8 cellular contexts compared by ENCODE assay signal in the genomic region with DNA sequence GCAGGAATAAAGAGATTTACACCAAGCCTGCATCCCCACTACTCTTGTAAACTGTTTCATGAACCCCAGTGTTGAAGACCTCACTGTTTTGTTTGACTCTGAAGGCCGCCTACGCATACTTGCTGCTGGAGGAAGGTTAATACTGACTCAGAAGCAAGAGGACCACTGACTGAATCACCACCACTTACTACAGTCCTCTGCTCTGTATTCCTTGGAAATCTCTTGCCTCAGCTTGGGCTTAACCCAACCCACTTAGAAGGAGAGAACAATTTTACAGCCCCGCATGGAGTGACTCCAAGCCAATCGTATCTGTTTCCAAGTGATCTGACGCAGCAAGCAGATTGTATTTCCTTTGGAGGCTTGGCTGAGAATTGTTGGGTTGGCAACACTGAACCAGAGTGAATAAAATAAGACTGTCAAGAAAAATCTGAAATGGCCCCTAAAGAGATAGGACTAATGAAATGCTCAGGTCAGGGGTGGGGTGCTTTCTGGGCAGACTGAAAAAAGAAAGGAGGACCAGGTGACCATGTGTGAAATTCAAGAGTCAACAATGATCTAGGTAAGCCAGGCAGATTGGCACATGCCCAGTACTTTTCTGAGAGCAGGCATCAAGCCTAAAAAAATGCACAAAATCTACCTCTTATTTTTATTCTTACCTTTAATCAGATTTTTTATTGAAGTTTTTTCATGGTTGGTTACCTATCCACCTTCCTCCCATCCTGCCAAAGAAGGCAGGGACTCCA.
DNase-seq lines count a peak whose midpoint lies in the region; ATAC-seq and TF ChIP-seq lines count a peak whose summit lies in the region.
"Had no signal": no experiment of that assay in that cellular context is flagged by ENCODE, and none has a peak within 500 bp of the region (broad histone marks: within the 10 kb centered on the region; RNA-seq: fewer than 3 reads in every experiment).

No MANE protein-coding gene starts in this region.

- H3K4me1 ChIP-seq in mesenchymal stem cell (ENCODE audit: control insufficient read depth, insufficient read depth, low read depth, low read length) (peaks cover 18% of the 10 kb centered on the region), transverse colon (peaks cover 14 to 49% (median 17%) of the 10 kb centered on the region in 4 donors)

- no peak overlapping the region for H3K4me3 Mint-ChIP-seq in dendritic cell treated with granulocyte-macrophage colony-stimulating factor and Interleukin-4, amounts not matched to agents 40 ng/mL and 50 ng/mL, for 4 days

- H3K9ac ChIP-seq in mesenchymal stem cell (ENCODE audit: low read length): peak overlapping the region; percentile 73

- no peak overlapping the region for H2AK5ac ChIP-seq in mesenchymal stem cell (ENCODE audit: low read length, severe bottlenecking)

- H3K36me3 Mint-ChIP-seq in dendritic cell treated with granulocyte-macrophage colony-stimulating factor and Interleukin-4, amounts not matched to agents 40 ng/mL and 50 ng/mL, for 4 days (ENCODE audit: low read depth): no peaks in the 10 kb centered on the region

- H3K4me3 ChIP-seq in mesenchymal stem cell (ENCODE audit: insufficient read depth in 1 of 2, low read depth in 1 of 2, low read length in 2 of 2) (no peak overlapping the region), transverse colon (no peak overlapping the region)

- peak; percentile 35 for TF ChIP-seq EP300 in transverse colon (IDR thresholded peaks at IDR 0.05; ENCODE audit: low read depth)

- peak overlapping the region in 1 of 2 experiments; percentile 23 for H3K18ac ChIP-seq in mesenchymal stem cell (ENCODE audit: low read depth in 1 of 2, low read length in 2 of 2)

- H3K27me3 ChIP-seq in mesenchymal stem cell (ENCODE audit: control insufficient read depth in 1 of 2, insufficient read depth in 1 of 2, low read length in 2 of 2) (no peaks in the 10 kb centered on the region), transverse colon (no peaks in the 10 kb centered on the region)

- no peak overlapping the region for H4K8ac ChIP-seq in mesenchymal stem cell (ENCODE audit: low read length)

- no peak overlapping the region for H2AFZ ChIP-seq in mesenchymal stem cell (ENCODE audit: low read depth, low read length)

- peak overlapping the region; percentile 37 for H4K91ac ChIP-seq in mesenchymal stem cell (ENCODE audit: low read length)

- H3K4me1 Mint-ChIP-seq in dendritic cell treated with granulocyte-macrophage colony-stimulating factor and Interleukin-4, amounts not matched to agents 40 ng/mL and 50 ng/mL, for 4 days (ENCODE audit: low read depth): peaks cover 46% of the 10 kb centered on the region

- peak overlapping the region; percentile 29 for H2BK15ac ChIP-seq in mesenchymal stem cell (ENCODE audit: low read depth, poor library complexity, severe bottlenecking)

- no peak overlapping the region for H3K14ac ChIP-seq in mesenchymal stem cell (ENCODE audit: low read length in 2 of 2)

- peak overlapping the region; percentile 32 for H2BK5ac ChIP-seq in mesenchymal stem cell (ENCODE audit: low read depth, low read length, poor library complexity, severe bottlenecking)

- intact Hi-C loops in dendritic cell treated with granulocyte-macrophage colony-stimulating factor and Interleukin-4, amounts not matched to agents 40 ng/mL and 50 ng/mL, for 4 days (cut with micrococcal nuclease): no loop called here
- intact Hi-C loops in transverse colon (cut with DNase I; ENCODE audit: low total_unique reads): loop anchor here (10.0 kb wide), 2 partner anchors 110 to 300 kb away; no protein-coding TSS in a partner anchor

- H3K36me3 ChIP-seq in mesenchymal stem cell (ENCODE audit: control insufficient read depth in 1 of 2, insufficient read depth in 2 of 2, low read depth in 1 of 2, low read length in 2 of 2): no peaks in the 10 kb centered on the region
- H3K36me3 ChIP-seq in transverse colon: no peaks in the 10 kb centered on the region

- 50% methylated on average over 5 of the region's 5 CpGs for WGBS in mesenchymal stem cell
- WGBS in transverse colon (ENCODE audit: low coverage in 1 of 2), 2 donors: 70 to 83% methylated on average over 1 to 5 of the region's 5 CpGs

- peak overlapping the region; percentile 11 for H3K27ac Mint-ChIP-seq in dendritic cell treated with granulocyte-macrophage colony-stimulating factor and Interleukin-4, amounts not matched to agents 40 ng/mL and 50 ng/mL, for 4 days

- H3K23ac ChIP-seq in mesenchymal stem cell (ENCODE audit: low read length in 2 of 2): no peak overlapping the region

- H3K4ac ChIP-seq in mesenchymal stem cell (ENCODE audit: low read depth in 1 of 2, low read length in 2 of 2): peak overlapping the region in 1 of 2 experiments; percentile 74

- no peak for TF ChIP-seq POLR2A in transverse colon (IDR thresholded peaks at IDR 0.05)

- H3K4me2 ChIP-seq in mesenchymal stem cell (ENCODE audit: low read length, poor library complexity, severe bottlenecking): no peak overlapping the region

- ATAC-seq in HG02840 (IDR thresholded peaks at IDR 0.05; ENCODE audit: low FRiP score, unreplicated experiment) (no peak), GM19328 (IDR thresholded peaks at IDR 0.05; ENCODE audit: unreplicated experiment) (no peak)

- no peak for TF ChIP-seq CTCF in transverse colon (IDR thresholded peaks at IDR 0.05)

- H3K9me3 ChIP-seq in mesenchymal stem cell (ENCODE audit: control insufficient read depth, low read length) (no peaks in the 10 kb centered on the region), transverse colon (no peaks in the 10 kb centered on the region)

- peak overlapping the region; percentile 47 to 57 for H2BK12ac ChIP-seq in mesenchymal stem cell (ENCODE audit: low read length in 2 of 2)

- no peak overlapping the region for H2BK120ac ChIP-seq in mesenchymal stem cell (ENCODE audit: low read depth, low read length)

- no peaks in the 10 kb centered on the region for H3K9me3 Mint-ChIP-seq in dendritic cell treated with granulocyte-macrophage colony-stimulating factor and Interleukin-4, amounts not matched to agents 40 ng/mL and 50 ng/mL, for 4 days

- H3K27me3 Mint-ChIP-seq in dendritic cell treated with granulocyte-macrophage colony-stimulating factor and Interleukin-4, amounts not matched to agents 40 ng/mL and 50 ng/mL, for 4 days: peaks cover under 1% of the 10 kb centered on the region

- DNase-seq in NCI-H2196 (lab: John Stamatoyannopoulos, UW; ENCODE audit: unreplicated experiment): peak; percentile 46
- DNase-seq in mesenchymal stem cell: peak; percentile 94
- peak; percentile 64 for DNase-seq in transverse colon
- DNase-seq in DMS 273 (lab: John Stamatoyannopoulos, UW; ENCODE audit: unreplicated experiment): no peak
- DNase-seq: T-helper 2 cell had no signal

- in situ Hi-C loops in transverse colon (cut with MboI; ENCODE audit: low pct_ligation_motif_present in 1 of 4, low pct_unique_long_range_greater_than_20kb in 1 of 4, low sequenced_read_pairs in 3 of 4): loop anchor here in 2 of 4 donors (25.0 kb wide), 1 partner anchor 607 kb away; no protein-coding TSS in a partner anchor

- H3K27ac ChIP-seq in mesenchymal stem cell (ENCODE audit: low read length, poor library complexity, severe bottlenecking): no peak overlapping the region
- H3K27ac ChIP-seq in transverse colon: peak overlapping the region; percentile 87 to 92 (median 90)

- no peaks in the 10 kb centered on the region for H3K79me1 ChIP-seq in mesenchymal stem cell (replicated peaks; ENCODE audit: low read length, poor library complexity, severe bottlenecking)
